In genomic region chr2:101946372-101946771, GRCh38 we compare ENCODE assay signal across 1 cellular context.
TF ChIP-seq lines count a peak whose summit lies in the region.

No MANE protein-coding gene starts in this region.

TF ChIP-seq in neural cell, 6 proteins besides CTCF, POLR2A, EP300 and RAD21 (continued from another document):
- TF ChIP-seq EZH2 (IDR thresholded peaks at IDR 0.05; ENCODE audit: borderline replicate concordance, insufficient read depth, low read length, poor library complexity, severe bottlenecking) (no peak), POLR2AphosphoS5 (IDR thresholded peaks at IDR 0.05) (peak; percentile 69), SMC3 (conservative IDR thresholded peaks at IDR 0.05; ENCODE audit: poor library complexity) (no peak)
